16 cellular contexts compared by ENCODE assay signal in genomic region chr4:85102606-85103005, GRCh38.
DNase-seq lines count a peak whose midpoint lies in the region; ATAC-seq and TF ChIP-seq lines count a peak whose summit lies in the region.
"Had no signal": no experiment of that assay in that cellular context is flagged by ENCODE, and none has a peak within 500 bp of the region (broad histone marks: within the 10 kb centered on the region; RNA-seq: fewer than 3 reads in every experiment).

No MANE protein-coding gene starts in this region.

- ATAC-seq in SK-N-SH treated with all-trans-retinoic acid at 6 μM for 48 hours = peak; percentile 54; the same call in 2 of the 3 replicates
- ATAC-seq in heart left ventricle = no peak
- no peak for ATAC-seq in GM18519 (IDR thresholded peaks at IDR 0.05; ENCODE audit: low FRiP score, unreplicated experiment)
- ATAC-seq in gastrocnemius medialis = no peak
- ATAC-seq: K562 had no signal

- no peak overlapping the region for H3K4me3 Mint-ChIP-seq in HFFc6
- H3K4me3 Mint-ChIP-seq: B cell had no signal

- WGBS in heart left ventricle, 4 donors = 80 to 89% (median 86%) methylated on average over 1 of the region's 1 CpG

- intact Hi-C loops in heart left ventricle (cut with DNase I) = no loop called here
- intact Hi-C loops in gastrocnemius medialis (cut with DNase I; ENCODE audit: low total_unique reads) = no loop called here

- no peaks in the 10 kb centered on the region for H3K4me1 ChIP-seq in heart left ventricle
- H3K4me1 ChIP-seq in gastrocnemius medialis = no peaks in the 10 kb centered on the region
- H3K4me1 ChIP-seq: Caco-2 had no signal

- H3K4me3 ChIP-seq in fibroblast of villous mesenchyme (ENCODE audit: low read depth, low read length) (no peak overlapping the region), heart left ventricle (no peak overlapping the region), gastrocnemius medialis (no peak overlapping the region)
- H3K4me3 ChIP-seq: K562 had no signal

- H3K36me3 Mint-ChIP-seq in HFFc6 (ENCODE audit: low read depth) = no peaks in the 10 kb centered on the region

- DNase-seq in HFFc6 (peak; percentile 28), fibroblast of villous mesenchyme (ENCODE audit: low read depth) (peak; percentile 28), heart left ventricle (no peak), gastrocnemius medialis (no peak), OCI-M2 (lab: John Stamatoyannopoulos, UW; ENCODE audit: unreplicated experiment) (no peak)
- DNase-seq: Caco-2; GOT3; NCI-H1105 treated with DMSO at 0.1 percent for 48 hours; NCI-H1694; NCI-H2081 treated with DMSO at 0.1 percent for 48 hours; NK-92 treated with Interleukin-12 subunit alpha and Interleukin-12 subunit beta, amount 100 ng/mL, for 24 hours; Right ventricle myocardium superior had no signal

- TF ChIP-seq POLR2A in heart left ventricle (IDR thresholded peaks at IDR 0.05) (no peak), gastrocnemius medialis (IDR thresholded peaks at IDR 0.05) (no peak)

- H3K4me1 Mint-ChIP-seq in HFFc6 (ENCODE audit: low read depth) = peaks cover 19% of the 10 kb centered on the region
- H3K4me1 Mint-ChIP-seq: B cell had no signal

- in situ Hi-C loops in gastrocnemius medialis (cut with MboI; ENCODE audit: low sequenced_read_pairs in 4 of 4) = no loop called here

- TF ChIP-seq CTCF in HFFc6 (IDR thresholded peaks at IDR 0.05) = no peak
- TF ChIP-seq CTCF in fibroblast of villous mesenchyme (IDR thresholded peaks at IDR 0.05; ENCODE audit: insufficient read depth, low read depth, low read length) = no peak
- no peak for TF ChIP-seq CTCF in heart left ventricle (IDR thresholded peaks at IDR 0.05)
- no peak for TF ChIP-seq CTCF in gastrocnemius medialis (IDR thresholded peaks at IDR 0.05 in 4 of 5, conservative IDR thresholded peaks at IDR 0.05 in 1 of 5)

- H3K27ac ChIP-seq in heart left ventricle (no peak overlapping the region), gastrocnemius medialis (no peak overlapping the region)

- peaks cover 0 to 4% (median 0%) of the 10 kb centered on the region in 12 donors for H3K9me3 ChIP-seq in heart left ventricle
- no peaks in the 10 kb centered on the region for H3K9me3 ChIP-seq in gastrocnemius medialis
- H3K9me3 ChIP-seq: Caco-2 had no signal

- H3K36me3 ChIP-seq in heart left ventricle (no peaks in the 10 kb centered on the region), gastrocnemius medialis (no peaks in the 10 kb centered on the region)

- no peaks in the 10 kb centered on the region for H3K9me3 Mint-ChIP-seq in HFFc6

- no peak overlapping the region for H3K27ac Mint-ChIP-seq in HFFc6
- H3K27ac Mint-ChIP-seq: B cell had no signal

- H3K27me3 ChIP-seq in heart left ventricle (no peaks in the 10 kb centered on the region), gastrocnemius medialis (no peaks in the 10 kb centered on the region)

- no peaks in the 10 kb centered on the region; the same call in none of the 2 replicates for H3K27me3 Mint-ChIP-seq in HFFc6 (ENCODE audit: insufficient read depth)

TF ChIP-seq in SK-N-SH treated with all-trans-retinoic acid at 6 μM for 48 hours, 23 proteins besides CTCF, POLR2A, EP300 and RAD21:
- TF ChIP-seq ISL1 (CRISPR knock-in tag; IDR thresholded peaks at IDR 0.05) (peak; percentile 34; the same call in 1 of the 2 replicates), OSR1 (CRISPR knock-in tag; IDR thresholded peaks at IDR 0.05) (no peak)

Comparison
In these comparisons a context has a peak if more than half of its experiments do, and no peak if none do; other contexts are left out.
1. DNase-seq: peak in HFFc6 (single experiment) and fibroblast of villous mesenchyme (single experiment); none in heart left ventricle (0 of 5), gastrocnemius medialis (0 of 2) and OCI-M2 (single experiment).